In the genomic region with DNA sequence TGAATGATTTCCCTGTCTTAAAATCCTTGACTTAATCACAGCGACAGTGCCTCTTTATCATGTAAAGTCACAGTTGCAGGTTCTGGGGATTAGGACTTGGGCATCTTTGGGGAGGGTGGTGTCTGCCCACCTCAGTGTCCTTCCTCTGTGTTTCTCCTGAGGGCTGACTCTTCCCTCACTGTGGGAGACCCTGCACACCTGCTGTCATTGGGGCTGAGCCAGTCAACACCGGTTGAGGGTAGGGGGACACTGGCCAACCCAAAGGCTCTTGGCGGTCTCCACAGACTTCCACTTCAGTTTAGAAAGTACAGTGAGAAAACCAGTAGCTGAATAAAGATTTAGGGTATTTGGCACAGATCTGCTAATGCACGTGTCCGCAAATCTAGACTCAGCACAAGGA, we compare ENCODE assay signal across 8 cellular contexts.
"Had no signal": no experiment of that assay in that cellular context is flagged by ENCODE, and none has a peak within 500 bp of the region (broad histone marks: within the 10 kb centered on the region; RNA-seq: fewer than 3 reads in every experiment).

No MANE protein-coding gene starts in this region.

- H2AFZ ChIP-seq: GM23248 had no signal

- H3K9me3 ChIP-seq: HAP-1 had no signal

- H3K9ac ChIP-seq: GM23248 had no signal

- DNase-seq: GM23248, GOT3, H7, HFFc6, IMR-90 had no signal

- H3K27ac ChIP-seq: GM23248 had no signal

- H3K9me3 Mint-ChIP-seq: HFFc6 had no signal

- H3K4me1 ChIP-seq: HAP-1 had no signal

- H3K4me3 ChIP-seq: GM23248, HAP-1, K562 had no signal

- H3K4me3 Mint-ChIP-seq: HFFc6 had no signal

- H3K36me3 ChIP-seq: HAP-1 had no signal

- H3K27ac Mint-ChIP-seq: HFFc6 had no signal

- ATAC-seq: HCT116, K562 had no signal
